Comparison of ENCODE assay signal across 19 cellular contexts in the genomic region with DNA sequence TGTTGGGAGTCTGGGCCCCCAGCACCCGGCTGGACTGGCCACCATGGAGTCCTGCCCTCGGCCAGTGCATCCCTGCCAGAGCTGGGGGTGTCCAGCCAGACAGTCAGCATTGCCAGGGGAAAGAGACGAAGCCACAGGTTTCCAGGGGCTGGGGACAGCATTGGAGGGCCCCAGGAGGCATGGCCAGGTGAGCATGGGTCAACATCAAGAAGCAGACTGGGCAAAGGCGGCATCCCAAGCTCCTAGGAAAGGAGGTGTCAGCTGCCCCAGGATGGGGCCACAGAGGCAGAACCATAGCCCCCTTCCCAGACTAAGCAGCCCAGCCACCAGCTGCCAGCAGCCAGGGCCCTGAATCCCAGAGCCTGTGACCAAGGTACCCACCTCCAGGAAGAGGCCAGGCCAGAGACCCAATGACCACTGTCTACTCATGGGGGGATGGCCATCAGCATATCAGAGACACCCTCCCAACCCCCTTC. TPM values are rescaled to one million over a fixed set of nuclear protein-coding genes. Genes with fewer than 3 reads are reported as not detected.
A peak's percentile ranks its signal among the peaks of the same experiment; 100 is the strongest.
DNase-seq lines count a peak whose midpoint lies in the region; ATAC-seq and TF ChIP-seq lines count a peak whose summit lies in the region.
"Had no signal": no experiment of that assay in that cellular context is flagged by ENCODE, and none has a peak within 500 bp of the region (broad histone marks: within the 10 kb centered on the region; RNA-seq: fewer than 3 reads in every experiment).

No MANE protein-coding gene starts in this region.

- no peak overlapping the region for H2BK5ac ChIP-seq in H9 (ENCODE audit: insufficient read length, low read length)

- no peaks in the 10 kb centered on the region for H3K36me3 ChIP-seq in spleen
- H3K36me3 ChIP-seq: SJCRH30 had no signal

- H3K4me3 ChIP-seq in spleen, result no peak overlapping the region
- H3K4me3 ChIP-seq: SJCRH30 had no signal

- no peak overlapping the region for H3K4me3 Mint-ChIP-seq in H9
- no peak overlapping the region for H3K4me3 Mint-ChIP-seq in chondrocyte (ENCODE audit: unreplicated experiment)
- no peak overlapping the region for H3K4me3 Mint-ChIP-seq in stimulated activated memory B cell treated with anti-CD40 and anti-IgM and Interleukin-4, amounts not matched to agents 10 μg/mL and 1 μg/mL and 100 μg/mL, for 72 hours
- H3K4me3 Mint-ChIP-seq in CD4-positive, alpha-beta T cell, result no peak overlapping the region

- no peak overlapping the region for H4K91ac ChIP-seq in H9 (ENCODE audit: insufficient read length, low read depth, low read length)

- H2AK5ac ChIP-seq in H9 (ENCODE audit: insufficient read length, low read length), result no peak overlapping the region

- TF ChIP-seq CTCF in H9 (conservative IDR thresholded peaks at IDR 0.05), result no peak
- TF ChIP-seq CTCF in chondrocyte (IDR thresholded peaks at IDR 0.05), result no peak
- no peak for TF ChIP-seq CTCF in spleen (IDR thresholded peaks at IDR 0.05 in 8 of 11, conservative IDR thresholded peaks at IDR 0.05 in 3 of 11)
- TF ChIP-seq CTCF in CD4-positive, alpha-beta T cell (IDR thresholded peaks at IDR 0.05), result no peak

- no peak overlapping the region for H2BK12ac ChIP-seq in H9 (ENCODE audit: insufficient read length, low read depth, low read length)

- H3K4me1 Mint-ChIP-seq in H9 (peaks cover 2 to 12% of the 10 kb centered on the region in 2 experiments; a peak in 3 of 4 replicates), chondrocyte (ENCODE audit: low read depth) (peaks cover 2% of the 10 kb centered on the region)
- no peaks in the 10 kb centered on the region for H3K4me1 Mint-ChIP-seq in stimulated activated memory B cell treated with anti-CD40 and anti-IgM and Interleukin-4, amounts not matched to agents 10 μg/mL and 1 μg/mL and 100 μg/mL, for 72 hours
- no peaks in the 10 kb centered on the region for H3K4me1 Mint-ChIP-seq in CD4-positive, alpha-beta T cell (ENCODE audit: low read depth)

- H3K79me2 ChIP-seq in H9 (ENCODE audit: insufficient read depth, low read length), result no peaks in the 10 kb centered on the region

- no peak overlapping the region for H2BK120ac ChIP-seq in H9 (ENCODE audit: low read depth, low read length, poor library complexity, severe bottlenecking)

- peak; percentile 13 for DNase-seq in H9
- peak; percentile 54 for DNase-seq in chondrocyte (ENCODE audit: low spot score)
- peak; percentile 67 for DNase-seq in mesenteric fat pad (ENCODE audit: low spot score)
- peak; percentile 38 for DNase-seq in spleen
- DNase-seq in CD4-positive, alpha-beta T cell, result no peak
- DNase-seq in activated CD4-positive, CD25-positive, alpha-beta regulatory T cell treated with anti-CD3 and anti-CD28 coated beads, Interleukin-2, amount 50 U/mL, for 72 hours, result no peak
- DNase-seq: C1 segment of cervical spinal cord, DMS79, NCI-H1417, NCI-H187 treated with DMSO at 0.1 percent for 48 hours, NCI-H2227 treated with DMSO at 0.1 percent for 48 hours, NCI-H524, PC-3, SJCRH30 had no signal

- H4K5ac ChIP-seq in H9 (ENCODE audit: insufficient read length, low read depth, low read length), result no peak overlapping the region

- no peak for TF ChIP-seq POLR2A in spleen (IDR thresholded peaks at IDR 0.05)

- no peaks in the 10 kb centered on the region for H3K4me1 ChIP-seq in H9 (ENCODE audit: insufficient read depth, low read length)
- peaks cover 5 to 13% (median 12%) of the 10 kb centered on the region in 6 donors for H3K4me1 ChIP-seq in spleen
- H3K4me1 ChIP-seq: SJCRH30 had no signal

- no peak for ATAC-seq in stimulated activated memory B cell treated with anti-CD40 and anti-IgM and Interleukin-4, amounts not matched to agents 10 μg/mL and 1 μg/mL and 100 μg/mL, for 72 hours
- no peak for ATAC-seq in CD4-positive, alpha-beta T cell (ENCODE audit: poor library complexity)
- ATAC-seq in GM18502 (IDR thresholded peaks at IDR 0.05; ENCODE audit: poor library complexity, unreplicated experiment), result no peak
- ATAC-seq: PC-3 had no signal

- no peak overlapping the region for H3K18ac ChIP-seq in H9 (ENCODE audit: insufficient read length, low read depth, low read length)

- H3K27me3 Mint-ChIP-seq in H9 (ENCODE audit: low read depth) (peaks cover 40% of the 10 kb centered on the region), chondrocyte (ENCODE audit: low read depth) (peaks cover 22% of the 10 kb centered on the region)
- peaks cover 57% of the 10 kb centered on the region for H3K27me3 Mint-ChIP-seq in stimulated activated memory B cell treated with anti-CD40 and anti-IgM and Interleukin-4, amounts not matched to agents 10 μg/mL and 1 μg/mL and 100 μg/mL, for 72 hours
- peaks cover 42% of the 10 kb centered on the region for H3K27me3 Mint-ChIP-seq in CD4-positive, alpha-beta T cell

- no peak overlapping the region for H2AFZ ChIP-seq in H9 (ENCODE audit: low read length)

- WGBS in H9 (ENCODE audit: extremely low coverage, insufficient read length, low lambda C conversion rate), result no CpG with 5 or more reads among the region's 4 CpGs
- WGBS in spleen, 5 donors, result 74 to 100% (median 89%) methylated on average over 2 to 4 of the region's 4 CpGs

- no peak overlapping the region for H4K8ac ChIP-seq in H9 (replicated peaks; ENCODE audit: insufficient read length, low read depth, low read length)

- CTCF ChIA-PET in CD4-positive, alpha-beta T cell (lab: Charles Lee), result no interaction called here

- H3K23me2 ChIP-seq in H9 (ENCODE audit: insufficient read length, low read depth, low read length, poor library complexity, severe bottlenecking), result peaks cover 5% of the 10 kb centered on the region

- no peak overlapping the region for H2BK15ac ChIP-seq in H9 (ENCODE audit: low read depth, low read length)

- H3K27ac ChIP-seq in H9 (ENCODE audit: insufficient read length, low read depth, low read length) (no peak overlapping the region), spleen (no peak overlapping the region)
- no peak overlapping the region for H3K27ac ChIP-seq in CD4-positive, alpha-beta T cell (ENCODE audit: low read depth, low read length)
- H3K27ac ChIP-seq: KMS-11, RWPE1, SJCRH30 had no signal

- no peaks in the 10 kb centered on the region for H4K20me1 ChIP-seq in H9 (ENCODE audit: control insufficient read depth, insufficient read depth, insufficient read length)

- intact Hi-C loops in spleen (cut with DNase I; ENCODE audit: low total_unique reads), result no loop called here
- intact Hi-C loops in CD4-positive, alpha-beta T cell (cut with DNase I, micrococcal nuclease), result no loop called here

- no peak overlapping the region for H3K4ac ChIP-seq in H9 (ENCODE audit: low read depth, low read length)

- H3K27ac Mint-ChIP-seq in H9 (no peak overlapping the region), chondrocyte (ENCODE audit: unreplicated experiment) (no peak overlapping the region)
- no peak overlapping the region for H3K27ac Mint-ChIP-seq in stimulated activated memory B cell treated with anti-CD40 and anti-IgM and Interleukin-4, amounts not matched to agents 10 μg/mL and 1 μg/mL and 100 μg/mL, for 72 hours
- H3K27ac Mint-ChIP-seq in CD4-positive, alpha-beta T cell, result no peak overlapping the region

- H3T11ph ChIP-seq in H9 (ENCODE audit: low read length), result no peak overlapping the region

- H3K36me3 Mint-ChIP-seq in H9 (ENCODE audit: insufficient read depth in 1 of 3, low read depth in 3 of 3) (no peaks in the 10 kb centered on the region), chondrocyte (ENCODE audit: low read depth) (no peaks in the 10 kb centered on the region)
- H3K36me3 Mint-ChIP-seq in stimulated activated memory B cell treated with anti-CD40 and anti-IgM and Interleukin-4, amounts not matched to agents 10 μg/mL and 1 μg/mL and 100 μg/mL, for 72 hours, result no peaks in the 10 kb centered on the region
- no peaks in the 10 kb centered on the region for H3K36me3 Mint-ChIP-seq in CD4-positive, alpha-beta T cell (ENCODE audit: low read depth)

- no peak overlapping the region for H3K14ac ChIP-seq in H9 (ENCODE audit: insufficient read depth, low read length)

- H3K9me3 Mint-ChIP-seq in H9 (no peaks in the 10 kb centered on the region), chondrocyte (ENCODE audit: low read depth) (no peaks in the 10 kb centered on the region)
- H3K9me3 Mint-ChIP-seq in stimulated activated memory B cell treated with anti-CD40 and anti-IgM and Interleukin-4, amounts not matched to agents 10 μg/mL and 1 μg/mL and 100 μg/mL, for 72 hours, result no peaks in the 10 kb centered on the region
- H3K9me3 Mint-ChIP-seq in CD4-positive, alpha-beta T cell, result no peaks in the 10 kb centered on the region

- H3K4me2 ChIP-seq in H9 (ENCODE audit: insufficient read depth, insufficient read length, low read length), result no peak overlapping the region
- H3K4me2 ChIP-seq: KMS-11 had no signal

- no peaks in the 10 kb centered on the region for H3K79me1 ChIP-seq in H9 (ENCODE audit: insufficient read depth, low read depth, low read length, poor library complexity, severe bottlenecking)

- H3K9me3 ChIP-seq in H9 (ENCODE audit: control insufficient read depth, low read depth, low read length) (no peaks in the 10 kb centered on the region), spleen (no peaks in the 10 kb centered on the region)
- no peaks in the 10 kb centered on the region for H3K9me3 ChIP-seq in CD4-positive, alpha-beta T cell (ENCODE audit: control insufficient read depth, low read length)

- no peak overlapping the region for H2BK20ac ChIP-seq in H9 (ENCODE audit: low read depth, low read length, poor library complexity, severe bottlenecking)

- no peak overlapping the region for H3K9ac ChIP-seq in H9 (ENCODE audit: extremely low read depth, insufficient read length, low read length)
- H3K9ac ChIP-seq: KMS-11 had no signal

- POLR2A ChIA-PET in CD4-positive, alpha-beta T cell (lab: Charles Lee), result no interaction called here

- H3K56ac ChIP-seq in H9 (ENCODE audit: insufficient read length, low read depth, low read length), result no peak overlapping the region

- peaks cover 30% of the 10 kb centered on the region; the same call in 1 of the 2 replicates for H3K27me3 ChIP-seq in H9 (ENCODE audit: insufficient read depth, low read length)
- peaks cover 0 to 74% (median 40%) of the 10 kb centered on the region in 7 donors for H3K27me3 ChIP-seq in spleen (replicated peaks in 1 of 7)
- H3K27me3 ChIP-seq in CD4-positive, alpha-beta T cell (ENCODE audit: control insufficient read depth, insufficient read depth, low read length), result peaks cover 45% of the 10 kb centered on the region

- no peak overlapping the region for H3K23ac ChIP-seq in H9 (ENCODE audit: insufficient read length, low read depth, low read length)

RNA-seq across cellular contexts. Expression of a gene that starts 32.2 kb away (rescaled TPM):
- total RNA-seq in H9 (2021) (0.17 and 0.20 TPM in 2 replicates), chondrocyte (not detected in 3 replicates), mesenteric fat pad (not detected), spleen (not detected)
- not detected for polyA plus RNA-seq in spleen
- under 1 TPM; 0.08 to 0.14 TPM for total RNA-seq in CD4-positive, alpha-beta T cell
- total RNA-seq: HT-29, SJCRH30 had no signal

RNA-seq across cellular contexts. Expression of a gene that starts 43.5 kb away (rescaled TPM):
- total RNA-seq in H9 (2021), result 258 and 279 TPM in 2 replicates
- 339 to 392 TPM (median 351 TPM) in 3 replicates for total RNA-seq in chondrocyte
- total RNA-seq in mesenteric fat pad, result 352 TPM
- 100 to 1,000 TPM; 302 to 387 (median 338) TPM for total RNA-seq in spleen
- polyA plus RNA-seq in spleen, result 100 to 1,000 TPM; 150 to 282 (median 231) TPM
- total RNA-seq in CD4-positive, alpha-beta T cell, result 100 to 1,000 TPM; 318 to 322 TPM

Comparison
In these comparisons a context has a peak if more than half of its experiments do, and no peak if none do; other contexts are left out.
1. DNase-seq: peak in H9 (single experiment), chondrocyte (single experiment), mesenteric fat pad (single experiment) and spleen (single experiment); none in CD4-positive, alpha-beta T cell (0 of 10) and activated CD4-positive, CD25-positive, alpha-beta regulatory T cell treated with anti-CD3 and anti-CD28 coated beads, Interleukin-2, amount 50 U/mL, for 72 hours (single experiment).